In genomic region chr4:100555791-100556190, GRCh38 we compare ENCODE assay signal across 19 cellular contexts. TPM values are rescaled to one million over a fixed set of nuclear protein-coding genes. Genes with fewer than 3 reads are reported as not detected.
"Had no signal": no experiment of that assay in that cellular context is flagged by ENCODE, and none has a peak within 500 bp of the region (broad histone marks: within the 10 kb centered on the region; RNA-seq: fewer than 3 reads in every experiment).

No MANE protein-coding gene starts in this region.

- H3K27ac ChIP-seq: cardiac muscle cell, hepatocyte, lower lobe of right lung, right atrium auricular region, suprapubic skin, transverse colon had no signal

- H3K9me3 ChIP-seq: lower lobe of right lung, suprapubic skin, transverse colon, uterus had no signal

- H3K36me3 ChIP-seq: cardiac muscle cell, lower lobe of right lung, right atrium auricular region, suprapubic skin, transverse colon, uterus had no signal

- H3K79me2 ChIP-seq: hepatocyte had no signal

- H3K27me3 ChIP-seq: cardiac muscle cell, hepatocyte, right atrium auricular region, suprapubic skin, transverse colon, uterus had no signal

- H3K4me1 ChIP-seq: lower lobe of right lung, right atrium auricular region, suprapubic skin, transverse colon, uterus had no signal

- H3K4me3 ChIP-seq: cardiac muscle cell, hepatocyte, lower lobe of right lung, right atrium auricular region, suprapubic skin, transverse colon, uterus had no signal

- H2AFZ ChIP-seq: hepatocyte had no signal

- DNase-seq: activated CD4-positive, alpha-beta memory T cell treated with anti-CD3 and anti-CD28 coated beads for 36 hours; activated CD4-positive, alpha-beta T cell treated with anti-CD3 and anti-CD28 coated beads for 36 hours; activated gamma-delta T cell treated with Interleukin-2 at 50 U/mL for 16 hours; activated T-cell treated with anti-CD3 and anti-CD28 coated beads for 4 hours; foreskin fibroblast; left colon; lower lobe of right lung; nucleus accumbens; stimulated activated naive CD8-positive, alpha-beta T cell treated with anti-CD3 and anti-CD28 coated beads, Interleukin-15, amount 100 ng/mL, for 72 hours; T-helper 2 cell; transverse colon; uterus had no signal

- H3K4me2 ChIP-seq: hepatocyte had no signal

- ATAC-seq: activated CD4-positive, alpha-beta T cell treated with anti-CD3 and anti-CD28 coated beads for 36 hours; activated naive CD4-positive, alpha-beta T cell treated with anti-CD3 and anti-CD28 coated beads, Interleukin-2, amount 50 U/mL, for 72 hours; left colon; lower lobe of right lung; stimulated activated naive CD8-positive, alpha-beta T cell treated with anti-CD3 and anti-CD28 coated beads, Interleukin-15, amount 100 ng/mL, for 72 hours had no signal

RNA-seq across cellular contexts. Expression of gene EMCN, which starts 38.0 kb away (rescaled TPM):
- total RNA-seq: activated CD4-positive, alpha-beta memory T cell treated with anti-CD3 and anti-CD28 coated beads for 36 hours; activated CD4-positive, alpha-beta T cell treated with anti-CD3 and anti-CD28 coated beads for 36 hours; activated naive CD4-positive, alpha-beta T cell treated with anti-CD3 and anti-CD28 coated beads, Interleukin-2, amount 50 U/mL, for 72 hours; activated T-helper 1 cell treated with anti-CD3 and anti-CD28 coated beads, Interleukin-12 subunit alpha, Interleukin-12 subunit beta, Interleukin-2, Interleukin-4 antibody, amounts not matched to agents 30 ng/mL and 10 ng/mL and 1 ng/mL, durations not matched to agents 14 hours and 24 hours and 36 hours; chondrocyte had no signal
